In genomic region chr17:76414334-76415295, GRCh38 we compare ENCODE assay signal across 10 cellular contexts. TPM values are rescaled to one million over a fixed set of nuclear protein-coding genes. Genes with fewer than 3 reads are reported as not detected.
DNase-seq lines count a peak whose midpoint lies in the region; ATAC-seq and TF ChIP-seq lines count a peak whose summit lies in the region.
"Had no signal": no experiment of that assay in that cellular context is flagged by ENCODE, and none has a peak within 500 bp of the region (broad histone marks: within the 10 kb centered on the region; RNA-seq: fewer than 3 reads in every experiment).

No MANE protein-coding gene starts in this region.

- ATAC-seq in mucosa of descending colon = peak; percentile 42
- no peak for ATAC-seq in HG02870 (IDR thresholded peaks at IDR 0.05; ENCODE audit: unreplicated experiment)
- ATAC-seq in GM18498 (IDR thresholded peaks at IDR 0.05; ENCODE audit: unreplicated experiment) = no peak
- ATAC-seq in HG02759 (IDR thresholded peaks at IDR 0.05; ENCODE audit: unreplicated experiment) = no peak
- ATAC-seq in HG03439 (IDR thresholded peaks at IDR 0.05; ENCODE audit: unreplicated experiment) = no peak

- H3K4me3 ChIP-seq in mucosa of descending colon = no peak overlapping the region

- DNase-seq in C1 segment of cervical spinal cord (lab: John Stamatoyannopoulos, UW) (peak in 8 of 14 donors; percentile 18 to 85 (median 48)), NCI-H2171 treated with DMSO at 0.1 percent for 48 hours (lab: John Stamatoyannopoulos, UW) (peak; percentile 89), cerebellum (ENCODE audit: low spot score) (peak; percentile 70), mucosa of descending colon (peak in 2 of 3 donors; percentile 34 to 45)
- DNase-seq: effector memory CD4-positive, alpha-beta T cell had no signal

- H3K9me3 ChIP-seq in mucosa of descending colon = no peaks in the 10 kb centered on the region

- no peaks in the 10 kb centered on the region for H3K36me3 ChIP-seq in mucosa of descending colon (ENCODE audit: low read depth)

- intact Hi-C loops in mucosa of descending colon (cut with DNase I, micrococcal nuclease) = no loop called here

- H3K4me1 ChIP-seq in mucosa of descending colon (ENCODE audit: low read depth) = peaks cover 5% of the 10 kb centered on the region

- TF ChIP-seq CTCF in mucosa of descending colon (IDR thresholded peaks at IDR 0.05) = no peak

RNA-seq across cellular contexts. Expression of gene SPHK1, which starts 30.2 kb away (rescaled TPM):
- 3.3 TPM for total RNA-seq in cerebellum
- 1 to 10 TPM; 1.2 to 5.7 (median 3.3) TPM for total RNA-seq in mucosa of descending colon

RNA-seq across cellular contexts. Expression of gene UBE2O, which starts 38.3 kb away (rescaled TPM):
- 39.6 TPM for total RNA-seq in cerebellum
- 10 to 100 TPM; 16.2 to 25.0 (median 19.0) TPM for total RNA-seq in mucosa of descending colon

RNA-seq across cellular contexts. Expression of gene AANAT, which starts 52.8 kb away (rescaled TPM):
- total RNA-seq in cerebellum = 0.27 TPM
- total RNA-seq in mucosa of descending colon = not detected
- total RNA-seq: T-helper 2 cell treated with Interferon-gamma antibody and Interleukin-4, amounts not matched to agents 100 ng/mL and 5 ng/mL, for 36 hours had no signal
